26 cellular contexts compared by ENCODE assay signal in genomic region chr9:37032713-37033112, GRCh38. TPM values are rescaled to one million over a fixed set of nuclear protein-coding genes. Genes with fewer than 3 reads are reported as not detected.
DNase-seq lines count a peak whose midpoint lies in the region; ATAC-seq and TF ChIP-seq lines count a peak whose summit lies in the region.
"Had no signal": no experiment of that assay in that cellular context is flagged by ENCODE, and none has a peak within 500 bp of the region (broad histone marks: within the 10 kb centered on the region; RNA-seq: fewer than 3 reads in every experiment).

No MANE protein-coding gene starts in this region.

- no peak for DNase-seq in activated T-cell treated with anti-CD3 and anti-CD28 coated beads, Interleukin-2, amount 50 U/mL, for 4 hours
- DNase-seq in activated T-cell treated with anti-CD3 and anti-CD28 coated beads, Interleukin-2, amount 50 U/mL, for 72 hours = no peak
- DNase-seq in GM19238 (ENCODE audit: insufficient read length, low spot score) (peak; percentile 23), Peyer's patch (peak in 2 of 3 donors; percentile 49 to 58), NCI-H1105 treated with DMSO at 0.1 percent for 48 hours (lab: John Stamatoyannopoulos, UW) (no peak), NCI-H226 (no peak), cerebellum (ENCODE audit: low spot score) (no peak)
- DNase-seq: activated CD4-positive, alpha-beta T cell treated with anti-CD3 and anti-CD28 coated beads for 36 hours; activated naive CD4-positive, alpha-beta T cell treated with anti-CD3 and anti-CD28 coated beads for 36 hours; CD4-positive, CD25-positive, alpha-beta regulatory T cell; DMS153; foreskin fibroblast; midbrain; NCI-H2029 treated with DMSO at 0.1 percent for 48 hours; NCI-H510A; OCI-M1; retina; stimulated activated CD4-positive, alpha-beta T cell treated with anti-CD3 and anti-CD28 coated beads, Interleukin-15, amount 100 ng/mL, for 24 hours; stomach; upper lobe of left lung had no signal

- H3K4me3 Mint-ChIP-seq in activated T-cell treated with anti-CD3 and anti-CD28 coated beads, Interleukin-2, amount 50 U/mL, for 4 hours = peak overlapping the region; percentile 21
- H3K4me3 Mint-ChIP-seq in activated T-cell treated with anti-CD3 and anti-CD28 coated beads, Interleukin-2, amount 50 U/mL, for 72 hours = no peak overlapping the region
- peak overlapping the region; percentile 92 for H3K4me3 Mint-ChIP-seq in stimulated activated memory B cell treated with anti-CD40 and anti-IgM and Interleukin-4, amounts not matched to agents 10 μg/mL and 1 μg/mL and 100 μg/mL, for 72 hours
- H3K4me3 Mint-ChIP-seq: activated naive CD4-positive, alpha-beta T cell treated with anti-CD3 and anti-CD28 coated beads for 36 hours had no signal

- H3K36me3 ChIP-seq in Peyer's patch = no peaks in the 10 kb centered on the region
- H3K36me3 ChIP-seq: neutrophil, SJSA1, stomach, upper lobe of left lung had no signal

- ATAC-seq in activated T-cell treated with anti-CD3 and anti-CD28 coated beads, Interleukin-2, amount 50 U/mL, for 4 hours = no peak
- no peak for ATAC-seq in activated T-cell treated with anti-CD3 and anti-CD28 coated beads, Interleukin-2, amount 50 U/mL, for 72 hours (replicated peaks in 1 of 2)
- ATAC-seq in stimulated activated memory B cell treated with anti-CD40 and anti-IgM and Interleukin-4, amounts not matched to agents 10 μg/mL and 1 μg/mL and 100 μg/mL, for 72 hours = peak; percentile 37
- ATAC-seq: A549; activated CD4-positive, alpha-beta T cell treated with anti-CD3 and anti-CD28 coated beads for 36 hours; HepG2 had no signal

- peaks cover 93% of the 10 kb centered on the region for H3K27me3 Mint-ChIP-seq in activated T-cell treated with anti-CD3 and anti-CD28 coated beads, Interleukin-2, amount 50 U/mL, for 4 hours (ENCODE audit: low read depth)
- peaks cover 88% of the 10 kb centered on the region for H3K27me3 Mint-ChIP-seq in activated T-cell treated with anti-CD3 and anti-CD28 coated beads, Interleukin-2, amount 50 U/mL, for 72 hours (ENCODE audit: low read depth)
- no peaks in the 10 kb centered on the region for H3K27me3 Mint-ChIP-seq in stimulated activated memory B cell treated with anti-CD40 and anti-IgM and Interleukin-4, amounts not matched to agents 10 μg/mL and 1 μg/mL and 100 μg/mL, for 72 hours

- peaks cover 58% of the 10 kb centered on the region for H3K4me1 Mint-ChIP-seq in activated T-cell treated with anti-CD3 and anti-CD28 coated beads, Interleukin-2, amount 50 U/mL, for 4 hours (ENCODE audit: low read depth)
- H3K4me1 Mint-ChIP-seq in activated T-cell treated with anti-CD3 and anti-CD28 coated beads, Interleukin-2, amount 50 U/mL, for 72 hours (ENCODE audit: low read depth) = peaks cover 55% of the 10 kb centered on the region
- peaks cover 80% of the 10 kb centered on the region for H3K4me1 Mint-ChIP-seq in stimulated activated memory B cell treated with anti-CD40 and anti-IgM and Interleukin-4, amounts not matched to agents 10 μg/mL and 1 μg/mL and 100 μg/mL, for 72 hours

- no peak for TF ChIP-seq CTCF in Peyer's patch (IDR thresholded peaks at IDR 0.05)

- H3K36me3 Mint-ChIP-seq in activated T-cell treated with anti-CD3 and anti-CD28 coated beads, Interleukin-2, amount 50 U/mL, for 4 hours (ENCODE audit: insufficient read depth) = peaks cover 6% of the 10 kb centered on the region
- H3K36me3 Mint-ChIP-seq in activated T-cell treated with anti-CD3 and anti-CD28 coated beads, Interleukin-2, amount 50 U/mL, for 72 hours (ENCODE audit: insufficient read depth in 2 of 2) = peaks cover 8 to 12% of the 10 kb centered on the region in 2 donors
- peaks cover 12% of the 10 kb centered on the region for H3K36me3 Mint-ChIP-seq in stimulated activated memory B cell treated with anti-CD40 and anti-IgM and Interleukin-4, amounts not matched to agents 10 μg/mL and 1 μg/mL and 100 μg/mL, for 72 hours
- H3K36me3 Mint-ChIP-seq: CD4-positive, CD25-positive, alpha-beta regulatory T cell had no signal

- peaks cover 0 to 46% (median 16%) of the 10 kb centered on the region in 4 donors for H3K4me1 ChIP-seq in Peyer's patch

- no peak overlapping the region for H3K27ac Mint-ChIP-seq in activated T-cell treated with anti-CD3 and anti-CD28 coated beads, Interleukin-2, amount 50 U/mL, for 72 hours
- H3K27ac Mint-ChIP-seq in stimulated activated memory B cell treated with anti-CD40 and anti-IgM and Interleukin-4, amounts not matched to agents 10 μg/mL and 1 μg/mL and 100 μg/mL, for 72 hours = peak overlapping the region; percentile 96
- H3K27ac Mint-ChIP-seq: activated CD4-positive, alpha-beta T cell treated with anti-CD3 and anti-CD28 coated beads for 36 hours; activated naive CD4-positive, alpha-beta T cell treated with anti-CD3 and anti-CD28 coated beads for 36 hours; CD4-positive, CD25-positive, alpha-beta regulatory T cell had no signal

- peaks cover 0 to 69% of the 10 kb centered on the region in 2 donors for H3K27me3 ChIP-seq in Peyer's patch

- H3K4me3 ChIP-seq in Peyer's patch = peak overlapping the region in 2 of 4 donors; percentile 37 to 58
- H3K4me3 ChIP-seq: A549, SJSA1, stomach, upper lobe of left lung had no signal

- no peaks in the 10 kb centered on the region for H3K9me3 Mint-ChIP-seq in activated T-cell treated with anti-CD3 and anti-CD28 coated beads, Interleukin-2, amount 50 U/mL, for 4 hours
- no peaks in the 10 kb centered on the region for H3K9me3 Mint-ChIP-seq in activated T-cell treated with anti-CD3 and anti-CD28 coated beads, Interleukin-2, amount 50 U/mL, for 72 hours
- no peaks in the 10 kb centered on the region for H3K9me3 Mint-ChIP-seq in stimulated activated memory B cell treated with anti-CD40 and anti-IgM and Interleukin-4, amounts not matched to agents 10 μg/mL and 1 μg/mL and 100 μg/mL, for 72 hours
- H3K9me3 Mint-ChIP-seq: activated naive CD4-positive, alpha-beta T cell treated with anti-CD3 and anti-CD28 coated beads for 36 hours had no signal

- H3K9me3 ChIP-seq in Peyer's patch = no peaks in the 10 kb centered on the region
- H3K9me3 ChIP-seq: A549, neutrophil had no signal

- TF ChIP-seq POLR2A in Peyer's patch (IDR thresholded peaks at IDR 0.05) = no peak

- peak overlapping the region in 2 of 4 donors; percentile 83 to 93 for H3K27ac ChIP-seq in Peyer's patch
- H3K27ac ChIP-seq: A549, neutrophil, SJSA1, stomach, upper lobe of left lung had no signal

RNA-seq across cellular contexts. Expression of gene PAX5, which starts 1.4 kb away (rescaled TPM):
- total RNA-seq in activated T-cell treated with anti-CD3 and anti-CD28 coated beads, Interleukin-2, amount 50 U/mL, for 4 hours = 1 to 10 TPM; 1.2 to 8.6 (median 1.7) TPM
- 1 to 10 TPM; 2.2 TPM for total RNA-seq in activated T-cell treated with anti-CD3 and anti-CD28 coated beads, Interleukin-2, amount 50 U/mL, for 72 hours
- 10 to 100 TPM in 1 of 4 donors, 1 to 10 TPM in 1, under 1 TPM in 1, not detected in 1; 0.95 to 61.9 (median 3.6) TPM for total RNA-seq in Peyer's patch
- total RNA-seq in cerebellum = 0.64 TPM
- total RNA-seq: HepG2, MCF 10A, SJSA1 had no signal

Comparison
In these comparisons a context has a peak if more than half of its experiments do, and no peak if none do; other contexts are left out.
1. H3K4me3 Mint-ChIP-seq: peak in activated T-cell treated with anti-CD3 and anti-CD28 coated beads, Interleukin-2, amount 50 U/mL, for 4 hours (single experiment) and stimulated activated memory B cell treated with anti-CD40 and anti-IgM and Interleukin-4, amounts not matched to agents 10 μg/mL and 1 μg/mL and 100 μg/mL, for 72 hours (single experiment); none in activated T-cell treated with anti-CD3 and anti-CD28 coated beads, Interleukin-2, amount 50 U/mL, for 72 hours (0 of 2).
2. DNase-seq: peak in GM19238 (single experiment) and Peyer's patch (2 of 3); none in activated T-cell treated with anti-CD3 and anti-CD28 coated beads, Interleukin-2, amount 50 U/mL, for 4 hours (single experiment), activated T-cell treated with anti-CD3 and anti-CD28 coated beads, Interleukin-2, amount 50 U/mL, for 72 hours (0 of 2), NCI-H1105 treated with DMSO at 0.1 percent for 48 hours (single experiment), NCI-H226 (single experiment) and cerebellum (single experiment).